In the genomic region with DNA sequence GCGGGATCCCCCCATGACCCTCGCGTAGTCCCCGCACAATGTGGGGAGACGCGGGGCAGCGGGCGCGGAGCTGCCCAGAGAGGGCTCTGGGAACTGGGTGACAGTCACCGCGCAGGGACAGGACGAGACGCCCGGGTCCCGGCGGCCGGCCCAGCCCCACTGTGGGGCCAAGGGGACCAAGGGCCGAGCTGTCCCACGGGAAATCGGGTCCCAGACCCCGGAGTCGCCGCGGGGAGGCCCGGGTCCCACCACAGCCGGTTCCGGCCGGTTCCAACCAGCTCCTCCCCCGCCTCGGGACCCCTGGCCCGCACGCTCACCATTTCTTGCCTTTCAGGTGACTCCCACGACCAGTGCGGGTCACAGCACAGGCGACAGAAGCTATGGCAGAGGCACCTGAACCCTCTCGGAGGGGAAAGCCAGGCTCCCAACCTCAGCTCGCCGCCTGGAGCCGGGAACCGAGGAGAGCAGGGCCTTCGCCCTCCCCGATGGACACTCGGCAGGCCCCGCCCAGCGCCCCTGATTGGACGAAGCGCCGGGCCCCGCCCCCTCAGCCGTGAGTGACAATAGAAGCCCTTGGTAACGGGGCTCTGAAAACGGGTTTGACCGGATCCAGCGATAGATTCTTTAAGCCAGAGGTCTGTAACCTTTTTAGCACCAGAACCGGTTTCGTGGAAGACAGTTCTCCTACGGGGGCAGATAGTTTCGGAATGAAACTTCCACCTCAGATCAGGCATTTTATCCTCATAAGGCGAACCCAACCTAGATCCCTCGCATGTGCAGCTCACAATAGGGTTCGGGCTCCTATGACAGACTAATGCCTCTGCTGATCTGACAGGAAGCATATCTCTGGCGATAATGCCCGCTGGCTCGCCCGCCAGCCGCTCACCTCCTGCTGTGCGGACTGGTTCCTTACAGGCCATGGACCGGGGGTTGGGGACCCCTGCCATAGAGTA, we compare ENCODE assay signal across 8 cellular contexts. TPM values are rescaled to one million over a fixed set of nuclear protein-coding genes. Genes with fewer than 3 reads are reported as not detected.
DNase-seq lines count a peak whose midpoint lies in the region; ATAC-seq and TF ChIP-seq lines count a peak whose summit lies in the region.

Gene ZNF433 (minus strand): TSS at position 460 of the 953 bp plus-strand sequence. CDS start 140 bp downstream, at position 320.

- CTCF ChIA-PET in WTC11 (lab: Charles Lee), result interaction anchor here (0.5 to 3.5 kb wide), 16 partner anchors 17 to 336 kb away, joined by 3 to 25 read pairs (median 6); partner anchors contain the start of genes ZNF20, ZNF491, ZNF763 and ZNF878

- H4K20me1 ChIP-seq in DOHH2 (ENCODE audit: control insufficient read depth, insufficient read depth, low read depth, low read length), result no peaks in the 10 kb centered on the region

- H3F3A ChIP-seq in DOHH2 (ENCODE audit: control insufficient read depth, insufficient read depth), result no peaks in the 10 kb centered on the region

- no peaks in the 10 kb centered on the region for H3K9me2 ChIP-seq in DOHH2 (replicated peaks; ENCODE audit: control insufficient read depth, low read length)

- DNase-seq in H7 (peak; percentile 99), NCI-H2029 treated with DMSO at 0.1 percent for 48 hours (lab: John Stamatoyannopoulos, UW) (peak; percentile 93), WTC11 (ENCODE audit: low spot score) (peak; percentile 99), cardiac fibroblast (ENCODE audit: low read depth in 2 of 2) (peak; percentile 86), skeletal muscle cell (ENCODE audit: low read depth) (peak; percentile 31), NOMO-1 treated with DMSO at 0.1 percent for 48 hours (lab: John Stamatoyannopoulos, UW; ENCODE audit: unreplicated experiment) (no peak)

- peaks cover 21% of the 10 kb centered on the region for H3K36me3 Mint-ChIP-seq in WTC11

- peak within 1 kb of the TSS; percentile 73 for H3K4me3 ChIP-seq in DOHH2 (ENCODE audit: low read length)
- peak within 1 kb of the TSS; percentile 53; the same call in 1 of the 2 replicates for H3K4me3 ChIP-seq in H7 (ENCODE audit: insufficient read depth, low read depth, low read length)
- H3K4me3 ChIP-seq in cardiac fibroblast (replicated peaks in 1 of 2; ENCODE audit: low read depth in 2 of 2, low read length in 2 of 2), result peak within 1 kb of the TSS; percentile 82 to 87
- peak within 1 kb of the TSS; percentile 70 for H3K4me3 ChIP-seq in iPS-20b (ENCODE audit: low read length)
- H3K4me3 ChIP-seq in skeletal muscle cell (ENCODE audit: low read depth, low read length), result peak within 1 kb of the TSS; percentile 75

- POLR2A ChIA-PET in WTC11 (lab: Charles Lee), result interaction anchor here (0.7 to 3.5 kb wide), 8 partner anchors 13 to 121 kb away, joined by 3 to 34 read pairs (median 3); partner anchors contain the start of genes ZNF20, ZNF625, ZNF700 and ZNF878

- ATAC-seq in WTC11, result peak; percentile 98

- no peaks in the 10 kb centered on the region for H3K79me2 ChIP-seq in DOHH2 (ENCODE audit: control insufficient read depth, low read length)

- peaks cover 32% of the 10 kb centered on the region for H3K27me3 Mint-ChIP-seq in WTC11 (ENCODE audit: low read depth)

- H3K36me3 ChIP-seq in DOHH2 (ENCODE audit: control insufficient read depth, low read length), result no peaks in the 10 kb centered on the region
- H3K36me3 ChIP-seq in H7 (replicated peaks; ENCODE audit: control insufficient read depth, insufficient read depth, low read length), result no peaks in the 10 kb centered on the region
- 0 out of 2 replicates have a peak, but pooled peaks cover 3% of the 10 kb centered on the region for H3K36me3 ChIP-seq in iPS-20b (ENCODE audit: insufficient read depth, low read depth, low read length)

- H3K9me3 ChIP-seq in DOHH2 (ENCODE audit: control insufficient read depth, insufficient read depth, low read length), result no peaks in the 10 kb centered on the region
- no peaks in the 10 kb centered on the region; the same call in 1 of the 2 replicates for H3K9me3 ChIP-seq in iPS-20b (ENCODE audit: insufficient read depth, low read depth, low read length)

- H3K9ac ChIP-seq in iPS-20b (ENCODE audit: low read depth, low read length), result peak within 1 kb of the TSS; percentile 75

- peak within 1 kb of the TSS; percentile 93 for H3K27ac Mint-ChIP-seq in WTC11

- H3K27me3 ChIP-seq in DOHH2 (ENCODE audit: control insufficient read depth, low read length) (no peaks in the 10 kb centered on the region), H7 (ENCODE audit: control insufficient read depth, insufficient read depth, low read length) (peaks cover 4% of the 10 kb centered on the region; the same call in 1 of the 2 replicates), iPS-20b (ENCODE audit: insufficient read depth, low read length) (peaks cover 11% of the 10 kb centered on the region; the same call in 1 of the 2 replicates)

- peak within 1 kb of the TSS; percentile 67 for H3K4me2 ChIP-seq in DOHH2 (ENCODE audit: low read length)

- H3K27ac ChIP-seq in DOHH2 (ENCODE audit: low read depth, low read length) (no peak within 1 kb of the TSS), iPS-20b (ENCODE audit: low read length) (no peak within 1 kb of the TSS)

- peaks cover 5% of the 10 kb centered on the region; the same call in 1 of the 2 replicates for H3K4me1 ChIP-seq in DOHH2 (ENCODE audit: control insufficient read depth, low read length)
- H3K4me1 ChIP-seq in iPS-20b (ENCODE audit: insufficient read depth, low read length), result peaks cover 2% of the 10 kb centered on the region; the same call in 1 of the 2 replicates

- H3K4me3 Mint-ChIP-seq in WTC11, result peak within 1 kb of the TSS; percentile 83

- TF ChIP-seq CTCF in DOHH2 (IDR thresholded peaks at IDR 0.05; ENCODE audit: low read depth, low read length, poor library complexity, severe bottlenecking) (no peak), WTC11 (IDR thresholded peaks at IDR 0.05) (no peak), cardiac fibroblast (IDR thresholded peaks at IDR 0.05; ENCODE audit: low read depth, low read length) (no peak)

- peaks cover 26% of the 10 kb centered on the region for H3K4me1 Mint-ChIP-seq in WTC11

- H3K9me3 Mint-ChIP-seq in WTC11, result 0 out of 2 replicates have a peak, but pooled peaks cover under 1% of the 10 kb centered on the region

TF ChIP-seq in WTC11, 78 proteins besides CTCF, POLR2A, EP300 and RAD21:
- TF ChIP-seq JUN (CRISPR knock-in tag; IDR thresholded peaks at IDR 0.05) (no peak), GABPB1 (CRISPR knock-in tag; IDR thresholded peaks at IDR 0.05) (peak; percentile 22; the same call in 1 of the 2 replicates), SP1 (CRISPR knock-in tag; conservative IDR thresholded peaks at IDR 0.05) (peak; percentile 76), PREB (CRISPR knock-in tag; IDR thresholded peaks at IDR 0.05; ENCODE audit: borderline replicate concordance) (no peak), EMX1 (CRISPR knock-in tag; IDR thresholded peaks at IDR 0.05) (no peak), CREM (CRISPR knock-in tag; IDR thresholded peaks at IDR 0.05) (0 out of 2 replicates have a peak, but pooled peaks have one; percentile 15), ZNF232 (CRISPR knock-in tag; IDR thresholded peaks at IDR 0.05) (0 out of 2 replicates have a peak, but pooled peaks have one; percentile 50), NFYB (CRISPR knock-in tag; conservative IDR thresholded peaks at IDR 0.05; ENCODE audit: low read depth) (peak; percentile 79), ZMAT4 (CRISPR knock-in tag; IDR thresholded peaks at IDR 0.05) (0 out of 2 replicates have a peak, but pooled peaks have one; percentile 3)
- TF ChIP-seq, protein P1, sequence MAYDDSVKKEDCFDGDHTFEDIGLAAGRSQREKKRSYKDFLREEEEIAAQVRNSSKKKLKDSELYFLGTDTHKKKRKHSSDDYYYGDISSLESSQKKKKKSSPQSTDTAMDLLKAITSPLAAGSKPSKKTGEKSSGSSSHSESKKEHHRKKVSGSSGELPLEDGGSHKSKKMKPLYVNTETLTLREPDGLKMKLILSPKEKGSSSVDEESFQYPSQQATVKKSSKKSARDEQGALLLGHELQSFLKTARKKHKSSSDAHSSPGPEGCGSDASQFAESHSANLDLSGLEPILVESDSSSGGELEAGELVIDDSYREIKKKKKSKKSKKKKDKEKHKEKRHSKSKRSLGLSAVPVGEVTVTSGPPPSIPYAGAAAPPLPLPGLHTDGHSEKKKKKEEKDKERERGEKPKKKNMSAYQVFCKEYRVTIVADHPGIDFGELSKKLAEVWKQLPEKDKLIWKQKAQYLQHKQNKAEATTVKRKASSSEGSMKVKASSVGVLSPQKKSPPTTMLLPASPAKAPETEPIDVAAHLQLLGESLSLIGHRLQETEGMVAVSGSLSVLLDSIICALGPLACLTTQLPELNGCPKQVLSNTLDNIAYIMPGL (CRISPR knock-in tag; IDR thresholded peaks at IDR 0.05), result 0 out of 2 replicates have a peak, but pooled peaks have one; percentile 31

RNA-seq across cellular contexts. Expression of gene ZNF433, which starts in this region (rescaled TPM):
- 0.11 TPM in 1 of 2 replicates, not detected in the other for total RNA-seq in H7 (2014; rRNA removed; shearing (Covaris generic))
- 2.9 TPM in 3 replicates for total RNA-seq in WTC11 (2021)

Comparison
In these comparisons a context has a peak if more than half of its experiments do, and no peak if none do; other contexts are left out.
1. Peak in DNase-seq and H3K4me3 ChIP-seq in H7; RNA of the gene not detected or under 1 TPM.